ENCODE assay signal across 10 cellular contexts in genomic region chr9:71793386-71794105, GRCh38. TPM values are rescaled to one million over a fixed set of nuclear protein-coding genes. Genes with fewer than 3 reads are reported as not detected.
DNase-seq lines count a peak whose midpoint lies in the region; ATAC-seq and TF ChIP-seq lines count a peak whose summit lies in the region.
"Had no signal": no experiment of that assay in that cellular context is flagged by ENCODE, and none has a peak within 500 bp of the region (broad histone marks: within the 10 kb centered on the region; RNA-seq: fewer than 3 reads in every experiment).

No MANE protein-coding gene starts in this region.

- no peaks in the 10 kb centered on the region for H3K9me3 ChIP-seq in CD4-positive, CD25-positive, alpha-beta regulatory T cell (ENCODE audit: control insufficient read depth in 2 of 2, low read length in 2 of 2)

- peaks cover 4% of the 10 kb centered on the region for H3K36me3 Mint-ChIP-seq in CD4-positive, CD25-positive, alpha-beta regulatory T cell

- H3K9me3 Mint-ChIP-seq in CD4-positive, CD25-positive, alpha-beta regulatory T cell = peaks cover 0 to 2% (median 0%) of the 10 kb centered on the region in 7 donors

- peak overlapping the region; percentile 93 to 100 (median 94) for H3K27ac Mint-ChIP-seq in CD4-positive, CD25-positive, alpha-beta regulatory T cell

- H3K27me3 Mint-ChIP-seq in CD4-positive, CD25-positive, alpha-beta regulatory T cell = no peaks in the 10 kb centered on the region

- ATAC-seq in CD4-positive, CD25-positive, alpha-beta regulatory T cell (ENCODE audit: low read depth in 2 of 2) = no peak
- ATAC-seq in GM21786 (IDR thresholded peaks at IDR 0.05; ENCODE audit: unreplicated experiment) (peak; percentile 35), SK-N-SH treated with all-trans-retinoic acid at 6 μM for 48 hours (peak; percentile 82), GM18517 (IDR thresholded peaks at IDR 0.05; ENCODE audit: unreplicated experiment) (no peak), HG02970 (IDR thresholded peaks at IDR 0.05; ENCODE audit: low FRiP score, unreplicated experiment) (no peak), Right ventricle myocardium inferior (no peak)
- ATAC-seq: activated naive CD4-positive, alpha-beta T cell treated with anti-CD3 and anti-CD28 coated beads, Interleukin-2, amount 50 U/mL, for 72 hours had no signal

- H3K27me3 ChIP-seq in CD4-positive, CD25-positive, alpha-beta regulatory T cell (ENCODE audit: control insufficient read depth, insufficient read depth, low read length) = no peaks in the 10 kb centered on the region
- no peaks in the 10 kb centered on the region for H3K27me3 ChIP-seq in kidney epithelial cell (ENCODE audit: control insufficient read depth, insufficient read depth, low read length)

- H3K4me3 Mint-ChIP-seq in CD4-positive, CD25-positive, alpha-beta regulatory T cell = peak overlapping the region in 3 of 4 donors; percentile 46 to 68 (median 66)

- DNase-seq in CD4-positive, CD25-positive, alpha-beta regulatory T cell = no peak
- DNase-seq in kidney epithelial cell (ENCODE audit: low read depth) (peak; percentile 71), Right ventricle myocardium inferior (ENCODE audit: missing footprints) (no peak), SHP77 (lab: John Stamatoyannopoulos, UW) (no peak)
- DNase-seq: substantia nigra had no signal

- peaks cover 50% of the 10 kb centered on the region for H3K4me1 ChIP-seq in CD4-positive, CD25-positive, alpha-beta regulatory T cell (ENCODE audit: control insufficient read depth, insufficient read depth, low read length, poor library complexity, severe bottlenecking)

- no peaks in the 10 kb centered on the region for H3K36me3 ChIP-seq in CD4-positive, CD25-positive, alpha-beta regulatory T cell (ENCODE audit: control insufficient read depth, insufficient read depth, low read length)
- H3K36me3 ChIP-seq in kidney epithelial cell (ENCODE audit: control insufficient read depth, insufficient read depth, low read length) = no peaks in the 10 kb centered on the region

- intact Hi-C loops in Right ventricle myocardium inferior (cut with DNase I) = no loop called here

- H3K4me3 ChIP-seq in CD4-positive, CD25-positive, alpha-beta regulatory T cell (ENCODE audit: low read depth, low read length) = no peak overlapping the region
- H3K4me3 ChIP-seq in kidney epithelial cell (ENCODE audit: low read depth, low read length) = no peak overlapping the region

- TF ChIP-seq CTCF in kidney epithelial cell (IDR thresholded peaks at IDR 0.05; ENCODE audit: insufficient read depth, low read length, poor library complexity, severe bottlenecking) = no peak

- peak overlapping the region; percentile 77 for H3K27ac ChIP-seq in CD4-positive, CD25-positive, alpha-beta regulatory T cell (ENCODE audit: insufficient read depth, low read length, poor library complexity, severe bottlenecking)

- peaks cover 37 to 79% (median 49%) of the 10 kb centered on the region in 4 donors for H3K4me1 Mint-ChIP-seq in CD4-positive, CD25-positive, alpha-beta regulatory T cell

TF ChIP-seq in SK-N-SH treated with all-trans-retinoic acid at 6 μM for 48 hours, 23 proteins besides CTCF, POLR2A, EP300 and RAD21:
- TF ChIP-seq CSRNP3 (CRISPR knock-in tag; IDR thresholded peaks at IDR 0.05) (no peak), SNAI2 (CRISPR knock-in tag; IDR thresholded peaks at IDR 0.05) (no peak), POU6F1 (CRISPR knock-in tag; IDR thresholded peaks at IDR 0.05; ENCODE audit: borderline replicate concordance, low read depth) (no peak)

RNA-seq across cellular contexts. Expression of gene CEMIP2, which starts 25.2 kb away (rescaled TPM):
- total RNA-seq in CD4-positive, CD25-positive, alpha-beta regulatory T cell = 407 TPM
- 10 to 100 TPM; 25.8 to 29.0 (median 27.9) TPM for polyA plus RNA-seq in CD4-positive, CD25-positive, alpha-beta regulatory T cell
- 35.8 and 41.8 TPM in 2 replicates for total RNA-seq in kidney epithelial cell
- total RNA-seq in Right ventricle myocardium inferior = 9.3 TPM

Comparison
In these comparisons a context has a peak if more than half of its experiments do, and no peak if none do; other contexts are left out.
1. ATAC-seq: peak in GM21786 (single experiment) and SK-N-SH treated with all-trans-retinoic acid at 6 μM for 48 hours (single experiment); none in CD4-positive, CD25-positive, alpha-beta regulatory T cell (0 of 2), GM18517 (single experiment), HG02970 (single experiment) and Right ventricle myocardium inferior (single experiment).